Comparison of ENCODE assay signal across 8 cellular contexts in the genomic region with DNA sequence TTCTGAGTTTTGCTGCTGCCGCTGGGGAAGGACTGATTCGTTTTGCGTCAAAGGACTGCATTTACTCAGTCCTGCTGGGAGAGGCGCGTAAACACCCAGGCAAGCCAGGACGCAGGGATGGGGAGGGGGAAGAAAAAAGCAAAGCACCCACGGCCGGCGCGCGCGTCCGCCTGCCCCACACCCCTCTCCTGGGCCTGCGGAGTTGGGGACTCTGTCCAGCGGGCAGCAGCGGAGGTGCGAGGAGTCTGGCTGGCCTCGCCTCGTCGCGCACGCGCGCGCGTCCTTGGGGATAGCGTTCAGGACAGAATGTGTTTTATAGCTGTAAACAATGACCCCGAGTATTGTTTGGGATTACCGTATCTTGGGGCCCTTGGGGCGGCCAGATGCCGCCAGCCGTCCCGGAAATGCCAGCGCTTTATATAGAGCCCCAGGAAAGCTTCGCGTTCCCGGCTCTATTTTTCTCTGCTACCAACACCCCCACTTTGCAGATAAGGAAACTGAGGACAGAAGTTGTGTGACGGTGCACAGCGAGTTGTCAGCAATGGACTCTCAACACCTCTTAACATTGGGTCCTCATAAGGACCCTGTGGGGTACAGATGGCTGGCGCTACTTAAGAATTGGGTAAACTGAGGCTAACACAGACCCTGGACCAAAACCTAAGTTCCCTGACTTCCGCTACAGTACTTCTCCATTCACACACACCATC. TPM values are rescaled to one million over a fixed set of nuclear protein-coding genes. Genes with fewer than 3 reads are reported as not detected.
DNase-seq lines count a peak whose midpoint lies in the region; ATAC-seq and TF ChIP-seq lines count a peak whose summit lies in the region.

No MANE protein-coding gene starts in this region.

- POLR2A ChIA-PET in BJ (lab: Charles Lee), result interaction anchor here (0.5 to 0.9 kb wide), 7 partner anchors 34 to 651 kb away, joined by 3 to 14 read pairs (median 3); no protein-coding TSS in a partner anchor

- H3K36me3 ChIP-seq in BJ (ENCODE audit: control insufficient read depth, insufficient read depth, low read length) (no peaks in the 10 kb centered on the region; the same call in 1 of the 2 replicates), endocrine pancreas (ENCODE audit: control insufficient read depth, insufficient read depth, low read length) (no peaks in the 10 kb centered on the region), mesendoderm (ENCODE audit: control insufficient read depth, insufficient read depth, low read length) (no peaks in the 10 kb centered on the region), tibial artery (peaks cover 0 to 12% (median 10%) of the 10 kb centered on the region in 3 donors)

- DNase-seq in BJ (ENCODE audit: low read depth), result no peak
- DNase-seq in GM12865 (ENCODE audit: low read depth), result no peak
- peak; percentile 24 for DNase-seq in SK-N-DZ (ENCODE audit: low spot score)
- DNase-seq in mesendoderm, result peak; percentile 82
- peak in 1 of 2 donors; percentile 92 for DNase-seq in tibial artery

- peak overlapping the region; percentile 93 for H3K56ac ChIP-seq in mesendoderm (ENCODE audit: low read length)

- no peak for TF ChIP-seq CTCF in BJ (IDR thresholded peaks at IDR 0.05; ENCODE audit: insufficient read depth, low read depth, low read length)
- TF ChIP-seq CTCF in GM12865 (IDR thresholded peaks at IDR 0.05; ENCODE audit: insufficient read depth, low read depth, low read length, missing control alignments), result no peak
- TF ChIP-seq CTCF in tibial artery (IDR thresholded peaks at IDR 0.05), result no peak

- ATAC-seq in HG02610 (IDR thresholded peaks at IDR 0.05; ENCODE audit: unreplicated experiment) (no peak), GM21390 (IDR thresholded peaks at IDR 0.05; ENCODE audit: unreplicated experiment) (no peak)

- H3K79me1 ChIP-seq in mesendoderm (ENCODE audit: low read length), result no peaks in the 10 kb centered on the region

- peak overlapping the region; percentile 73 for H3K18ac ChIP-seq in mesendoderm (ENCODE audit: low read length)

- H3K27ac ChIP-seq in mesendoderm (ENCODE audit: low read depth, low read length) (peak overlapping the region; percentile 73), tibial artery (peak overlapping the region; percentile 99 to 100)

- H4K5ac ChIP-seq in mesendoderm (ENCODE audit: low read length), result no peak overlapping the region

- H2AK5ac ChIP-seq in mesendoderm (ENCODE audit: low read length), result no peak overlapping the region

- WGBS in mesendoderm (ENCODE audit: extremely low coverage, insufficient coverage, low lambda C conversion rate), result no CpG with 5 or more reads among the region's 41 CpGs

- H3K9me3 ChIP-seq in endocrine pancreas (ENCODE audit: control insufficient read depth, low read length) (no peaks in the 10 kb centered on the region), tibial artery (no peaks in the 10 kb centered on the region)

- H2BK120ac ChIP-seq in mesendoderm (ENCODE audit: low read depth, low read length), result no peak overlapping the region

- H2BK15ac ChIP-seq in mesendoderm (replicated peaks; ENCODE audit: low read depth), result no peak overlapping the region

- no peak overlapping the region for H4K8ac ChIP-seq in mesendoderm (ENCODE audit: low read depth, low read length)

- CTCF ChIA-PET in BJ (lab: Yijun Ruan, JAX), result interaction anchor here (0.9 to 1.3 kb wide), 4 partner anchors 9 to 637 kb away, joined by 3 to 4 read pairs (median 3); no protein-coding TSS in a partner anchor

- H3K4ac ChIP-seq in mesendoderm (ENCODE audit: low read depth, low read length), result peak overlapping the region; percentile 70

- H3K4me1 ChIP-seq in endocrine pancreas (ENCODE audit: control insufficient read depth, insufficient read depth, low read length), result no peaks in the 10 kb centered on the region
- peaks cover 4% of the 10 kb centered on the region for H3K4me1 ChIP-seq in mesendoderm (ENCODE audit: control insufficient read depth, low read depth, low read length)
- peaks cover 0 to 15% (median 9%) of the 10 kb centered on the region in 4 donors for H3K4me1 ChIP-seq in tibial artery

- H3K4me2 ChIP-seq in mesendoderm (ENCODE audit: low read length), result peak overlapping the region; percentile 93

- H3K9ac ChIP-seq in endocrine pancreas (ENCODE audit: control insufficient read depth, insufficient read depth, low read length), result peak overlapping the region; percentile 65
- H3K9ac ChIP-seq in mesendoderm (ENCODE audit: low read length), result peak overlapping the region; percentile 81

- H3K27me3 ChIP-seq in BJ (ENCODE audit: control insufficient read depth, insufficient read depth, low read length), result no peaks in the 10 kb centered on the region
- no peaks in the 10 kb centered on the region for H3K27me3 ChIP-seq in endocrine pancreas (ENCODE audit: control insufficient read depth, insufficient read depth, low read length)
- no peaks in the 10 kb centered on the region for H3K27me3 ChIP-seq in mesendoderm (ENCODE audit: insufficient read depth, low read length, poor library complexity)
- H3K27me3 ChIP-seq in tibial artery, result no peaks in the 10 kb centered on the region

- no peak overlapping the region for H2BK5ac ChIP-seq in mesendoderm (ENCODE audit: low read length)

- intact Hi-C loops in tibial artery (cut with DNase I; ENCODE audit: low total_unique reads), result loop anchor here (2.0 to 10.0 kb wide), 3 partner anchors 49 to 500 kb away; a partner anchor contains a TSS

- peak overlapping the region; percentile 45 for H3K23ac ChIP-seq in mesendoderm (ENCODE audit: low read length)

- H3K79me2 ChIP-seq in mesendoderm (ENCODE audit: control insufficient read depth, insufficient read depth, low read length), result no peaks in the 10 kb centered on the region

- H3K4me3 ChIP-seq in BJ (ENCODE audit: low read depth, low read length) (peak overlapping the region; percentile 51), GM12865 (ENCODE audit: low read depth, low read length) (peak overlapping the region; percentile 86), endocrine pancreas (ENCODE audit: control insufficient read depth, insufficient read depth, low read length) (peak overlapping the region; percentile 74), mesendoderm (ENCODE audit: low read length) (peak overlapping the region; percentile 50), tibial artery (peak overlapping the region; percentile 96 to 97)

RNA-seq across cellular contexts. Expression of a gene that starts 1.6 kb away (rescaled TPM):
- 43.1 and 52.5 TPM in 2 replicates for polyA plus RNA-seq in BJ (2011; rRNA removed)
- polyA minus RNA-seq in BJ (2011; rRNA and poly(A)+ RNA removed), result 80.7 and 95.7 TPM in 2 replicates
- 0.57 and 0.89 TPM in 2 replicates for polyA plus RNA-seq in SK-N-DZ (2014; cell fraction: cytosol; rRNA removed)
- 0.38 and 1.3 TPM in 2 replicates for polyA plus RNA-seq in SK-N-DZ (2014; cell fraction: nucleus; rRNA removed)
- polyA plus RNA-seq in mesendoderm (2013, experiment 1 of 2), result 4.6 TPM
- 4.9 TPM for polyA plus RNA-seq in mesendoderm (2013, experiment 2 of 2)

Comparison
In these comparisons a context has a peak if more than half of its experiments do, and no peak if none do; other contexts are left out.
1. DNase-seq: peak in SK-N-DZ (single experiment) and mesendoderm (single experiment); none in BJ (single experiment) and GM12865 (single experiment).
2. Peak in every context shown above with its lines, with median percentiles within 50 percentile points of each other: H3K4me3 ChIP-seq.